In genomic region chr2:56017784-56018183, GRCh38 we compare ENCODE assay signal across 23 cellular contexts.
"Had no signal": no experiment of that assay in that cellular context is flagged by ENCODE, and none has a peak within 500 bp of the region (broad histone marks: within the 10 kb centered on the region; RNA-seq: fewer than 3 reads in every experiment).

No MANE protein-coding gene starts in this region.

- H3K9me3 ChIP-seq: ascending aorta, lower lobe of right lung, ovary, prostate gland, spleen, testis, uterus had no signal

- H3K4me1 Mint-ChIP-seq: activated CD4-positive, alpha-beta T cell treated with anti-CD3 and anti-CD28 coated beads, Interleukin-2, amount 10 ng/mL, durations not matched to agents 24 days and 14 days; activated CD8-positive, alpha-beta memory T cell treated with anti-CD3 and anti-CD28 coated beads, Interleukin-2, amount 10 ng/mL, durations not matched to agents 7 days and 5 days had no signal

- ATAC-seq: activated CD4-positive, CD25-positive, alpha-beta regulatory T cell treated with anti-CD3 and anti-CD28 coated beads, Interleukin-2, amount 50 U/mL, for 24 hours; activated CD8-positive, alpha-beta memory T cell treated with anti-CD3 and anti-CD28 coated beads, Interleukin-2, amount 10 ng/mL, durations not matched to agents 7 days and 5 days; activated CD8-positive, alpha-beta T cell treated with anti-CD3 and anti-CD28 coated beads for 36 hours; activated naive CD4-positive, alpha-beta T cell treated with anti-CD3 and anti-CD28 coated beads, Interleukin-2, amount 50 U/mL, for 72 hours; lower lobe of right lung had no signal

- H3K4me3 ChIP-seq: ascending aorta, lower lobe of right lung, ovary, prostate gland, spleen, testis, uterus had no signal

- H3K27ac ChIP-seq: ascending aorta, lower lobe of right lung, ovary, prostate gland, spleen, testis, uterus, VCaP had no signal

- H3K36me3 Mint-ChIP-seq: activated CD8-positive, alpha-beta memory T cell treated with anti-CD3 and anti-CD28 coated beads, Interleukin-2, amount 10 ng/mL, durations not matched to agents 7 days and 5 days; activated naive CD4-positive, alpha-beta T cell treated with anti-CD3 and anti-CD28 coated beads, Interleukin-2, amount 50 U/mL, for 72 hours; naive B cell had no signal

- DNase-seq: activated CD4-positive, alpha-beta T cell treated with anti-CD3 and anti-CD28 coated beads, Interleukin-2, amount 10 ng/mL, durations not matched to agents 24 days and 14 days; activated CD8-positive, alpha-beta memory T cell treated with anti-CD3 and anti-CD28 coated beads, Interleukin-2, amount 10 ng/mL, durations not matched to agents 7 days and 5 days; activated CD8-positive, alpha-beta T cell treated with anti-CD3 and anti-CD28 coated beads for 36 hours; activated T-cell treated with anti-CD3 and anti-CD28 coated beads for 4 hours; central memory CD4-positive, alpha-beta T cell; endodermal cell; kidney; lower lobe of right lung; naive B cell; ovary; spleen; stimulated activated CD4-positive, alpha-beta T cell treated with anti-CD3 and anti-CD28 coated beads, Interleukin-4, amount 100 ng/mL, for 1 hour; stimulated activated naive CD4-positive, alpha-beta T cell; testis; trophoblast cell; uterus had no signal

- H3K27ac Mint-ChIP-seq: activated CD4-positive, alpha-beta T cell treated with anti-CD3 and anti-CD28 coated beads, Interleukin-2, amount 10 ng/mL, durations not matched to agents 24 days and 14 days; activated CD8-positive, alpha-beta memory T cell treated with anti-CD3 and anti-CD28 coated beads, Interleukin-2, amount 10 ng/mL, durations not matched to agents 7 days and 5 days; activated CD8-positive, alpha-beta T cell treated with anti-CD3 and anti-CD28 coated beads for 36 hours; activated naive CD4-positive, alpha-beta T cell treated with anti-CD3 and anti-CD28 coated beads, Interleukin-2, amount 50 U/mL, for 72 hours; endodermal cell; naive B cell; T-helper 2 cell treated with Interferon-gamma antibody and Interleukin-4, amounts not matched to agents 5 μg/mL and 100 μg/mL, for 36 hours had no signal

- H3K4me3 Mint-ChIP-seq: activated CD4-positive, alpha-beta T cell treated with anti-CD3 and anti-CD28 coated beads, Interleukin-2, amount 10 ng/mL, durations not matched to agents 24 days and 14 days; activated CD8-positive, alpha-beta memory T cell treated with anti-CD3 and anti-CD28 coated beads, Interleukin-2, amount 10 ng/mL, durations not matched to agents 7 days and 5 days; activated CD8-positive, alpha-beta T cell treated with anti-CD3 and anti-CD28 coated beads for 36 hours; endodermal cell; naive B cell; neural crest cell; T-helper 2 cell treated with Interferon-gamma antibody and Interleukin-4, amounts not matched to agents 5 μg/mL and 100 μg/mL, for 36 hours had no signal

- H3K4me1 ChIP-seq: ascending aorta, lower lobe of right lung, prostate gland, testis, uterus had no signal

- H3K27me3 ChIP-seq: ascending aorta, ovary, testis, uterus had no signal

- H3K9me3 Mint-ChIP-seq: activated CD4-positive, alpha-beta T cell treated with anti-CD3 and anti-CD28 coated beads, Interleukin-2, amount 10 ng/mL, durations not matched to agents 24 days and 14 days; activated CD8-positive, alpha-beta T cell treated with anti-CD3 and anti-CD28 coated beads for 36 hours; activated naive CD4-positive, alpha-beta T cell treated with anti-CD3 and anti-CD28 coated beads, Interleukin-2, amount 50 U/mL, for 72 hours; endodermal cell; naive B cell; neural crest cell; T-helper 2 cell treated with Interferon-gamma antibody and Interleukin-4, amounts not matched to agents 5 μg/mL and 100 μg/mL, for 36 hours had no signal

- H3K27me3 Mint-ChIP-seq: activated CD4-positive, alpha-beta T cell treated with anti-CD3 and anti-CD28 coated beads, Interleukin-2, amount 10 ng/mL, durations not matched to agents 24 days and 14 days; activated CD8-positive, alpha-beta memory T cell treated with anti-CD3 and anti-CD28 coated beads, Interleukin-2, amount 10 ng/mL, durations not matched to agents 7 days and 5 days had no signal

- H3K36me3 ChIP-seq: ascending aorta, lower lobe of right lung, ovary, prostate gland, spleen, uterus had no signal
